23 cellular contexts compared by ENCODE assay signal in the genomic region with DNA sequence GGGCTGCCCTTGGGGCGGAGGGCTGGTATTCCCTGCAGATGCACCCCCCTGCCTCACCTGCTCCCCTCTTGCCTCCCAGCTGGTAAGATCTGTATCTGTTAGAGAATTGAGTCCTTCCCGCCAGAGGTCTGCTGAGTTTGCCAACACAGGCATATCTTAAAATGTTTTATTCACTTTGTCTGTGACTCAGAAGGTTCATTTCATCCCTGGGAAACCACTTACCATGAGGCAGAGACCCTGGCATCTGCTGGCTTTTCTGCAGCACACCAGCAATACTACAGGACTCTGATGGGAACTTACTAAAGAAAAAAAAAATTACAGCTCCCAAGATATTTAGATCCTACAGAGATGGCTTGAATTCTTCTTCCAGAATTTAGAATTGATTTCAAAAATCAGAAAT.
"Had no signal": no experiment of that assay in that cellular context is flagged by ENCODE, and none has a peak within 500 bp of the region (broad histone marks: within the 10 kb centered on the region; RNA-seq: fewer than 3 reads in every experiment).

No MANE protein-coding gene starts in this region.

- H3K36me3 Mint-ChIP-seq: mesothelial cell of epicardium; naive B cell; natural killer cell treated with Interleukin-12 subunit alpha and Interleukin-12 subunit beta and Interleukin-15 and Interleukin-18, amount 100 ng/mL, for 72 hours; stimulated activated memory B cell treated with anti-CD40 and anti-IgM and Interleukin-4, amounts not matched to agents 10 μg/mL and 1 μg/mL and 100 μg/mL, for 72 hours; type B pancreatic cell had no signal

- H2AFZ ChIP-seq: parathyroid adenoma had no signal

- ATAC-seq: left lung; mucosa of descending colon; natural killer cell treated with Interleukin-12 subunit alpha and Interleukin-12 subunit beta and Interleukin-15 and Interleukin-18, amount 100 ng/mL, for 72 hours; sciatic nerve; stimulated activated memory B cell treated with anti-CD40 and anti-IgM and Interleukin-4, amounts not matched to agents 10 μg/mL and 1 μg/mL and 100 μg/mL, for 72 hours; stimulated activated naive CD8-positive, alpha-beta T cell treated with anti-CD3 and anti-CD28 coated beads, Interleukin-15, Interleukin-2, amounts not matched to agents 100 U/mL and 50 U/mL, for 24 hours had no signal

- H3K4me1 ChIP-seq: left lung, parathyroid adenoma, right atrium auricular region, testis, tibial artery had no signal

- H3K4me1 Mint-ChIP-seq: mesothelial cell of epicardium; naive B cell; neural crest cell; stimulated activated memory B cell treated with anti-CD40 and anti-IgM and Interleukin-4, amounts not matched to agents 10 μg/mL and 1 μg/mL and 100 μg/mL, for 72 hours had no signal

- H3K79me2 ChIP-seq: parathyroid adenoma had no signal

- H3K9me3 Mint-ChIP-seq: natural killer cell treated with Interleukin-12 subunit alpha and Interleukin-12 subunit beta and Interleukin-15 and Interleukin-18, amount 100 ng/mL, for 72 hours; neural crest cell; type B pancreatic cell had no signal

- H3K9ac ChIP-seq: parathyroid adenoma had no signal

- DNase-seq: dermis blood vessel endothelial cell; effector memory CD4-positive, alpha-beta T cell; kidney; left lung; mesenchymal stem cell; mucosa of descending colon; naive B cell; stimulated activated CD4-positive, alpha-beta T cell treated with anti-CD3 and anti-CD28 coated beads, Interleukin-2, amount 100 ng/mL, for 24 hours; stimulated activated CD4-positive, alpha-beta T cell treated with anti-CD3 and anti-CD28 coated beads, Interleukin-4, amount 100 ng/mL, for 24 hours; stimulated activated naive CD8-positive, alpha-beta T cell treated with anti-CD3 and anti-CD28 coated beads, Interleukin-15, Interleukin-2, amounts not matched to agents 100 U/mL and 50 U/mL, for 24 hours; substantia nigra; testis; tibial artery had no signal

- H3K36me3 ChIP-seq: left lung, right atrium auricular region, tibial artery had no signal

- H3K27ac ChIP-seq: coronary artery, left lung, parathyroid adenoma, right atrium auricular region, testis, tibial artery had no signal

- H3K4me3 ChIP-seq: coronary artery, left lung, mucosa of descending colon, right atrium auricular region, testis, tibial artery had no signal

- H3K9me3 ChIP-seq: left lung, mucosa of descending colon, testis, tibial artery had no signal

- H3K27ac Mint-ChIP-seq: mesothelial cell of epicardium; naive B cell; natural killer cell treated with Interleukin-12 subunit alpha and Interleukin-12 subunit beta and Interleukin-15 and Interleukin-18, amount 100 ng/mL, for 72 hours; progenitor cell of endocrine pancreas; stimulated activated memory B cell treated with anti-CD40 and anti-IgM and Interleukin-4, amounts not matched to agents 10 μg/mL and 1 μg/mL and 100 μg/mL, for 72 hours; type B pancreatic cell had no signal

- H3K27me3 ChIP-seq: left lung, right atrium auricular region, testis, tibial artery had no signal

- H3K4me3 Mint-ChIP-seq: mesothelial cell of epicardium; naive B cell; natural killer cell treated with Interleukin-12 subunit alpha and Interleukin-12 subunit beta and Interleukin-15 and Interleukin-18, amount 100 ng/mL, for 72 hours; neural crest cell; stimulated activated memory B cell treated with anti-CD40 and anti-IgM and Interleukin-4, amounts not matched to agents 10 μg/mL and 1 μg/mL and 100 μg/mL, for 72 hours; type B pancreatic cell had no signal
